In genomic region chr1:90946630-90947029, GRCh38 we compare ENCODE assay signal across 1 cellular context.
TF ChIP-seq lines count a peak whose summit lies in the region.

No MANE protein-coding gene starts in this region.

TF ChIP-seq in GM12878, 131 proteins besides CTCF, POLR2A, EP300 and RAD21 (continued from another document):
- no peak for TF ChIP-seq ZNF24 (IDR thresholded peaks at IDR 0.05)
- TF ChIP-seq, protein P1, sequence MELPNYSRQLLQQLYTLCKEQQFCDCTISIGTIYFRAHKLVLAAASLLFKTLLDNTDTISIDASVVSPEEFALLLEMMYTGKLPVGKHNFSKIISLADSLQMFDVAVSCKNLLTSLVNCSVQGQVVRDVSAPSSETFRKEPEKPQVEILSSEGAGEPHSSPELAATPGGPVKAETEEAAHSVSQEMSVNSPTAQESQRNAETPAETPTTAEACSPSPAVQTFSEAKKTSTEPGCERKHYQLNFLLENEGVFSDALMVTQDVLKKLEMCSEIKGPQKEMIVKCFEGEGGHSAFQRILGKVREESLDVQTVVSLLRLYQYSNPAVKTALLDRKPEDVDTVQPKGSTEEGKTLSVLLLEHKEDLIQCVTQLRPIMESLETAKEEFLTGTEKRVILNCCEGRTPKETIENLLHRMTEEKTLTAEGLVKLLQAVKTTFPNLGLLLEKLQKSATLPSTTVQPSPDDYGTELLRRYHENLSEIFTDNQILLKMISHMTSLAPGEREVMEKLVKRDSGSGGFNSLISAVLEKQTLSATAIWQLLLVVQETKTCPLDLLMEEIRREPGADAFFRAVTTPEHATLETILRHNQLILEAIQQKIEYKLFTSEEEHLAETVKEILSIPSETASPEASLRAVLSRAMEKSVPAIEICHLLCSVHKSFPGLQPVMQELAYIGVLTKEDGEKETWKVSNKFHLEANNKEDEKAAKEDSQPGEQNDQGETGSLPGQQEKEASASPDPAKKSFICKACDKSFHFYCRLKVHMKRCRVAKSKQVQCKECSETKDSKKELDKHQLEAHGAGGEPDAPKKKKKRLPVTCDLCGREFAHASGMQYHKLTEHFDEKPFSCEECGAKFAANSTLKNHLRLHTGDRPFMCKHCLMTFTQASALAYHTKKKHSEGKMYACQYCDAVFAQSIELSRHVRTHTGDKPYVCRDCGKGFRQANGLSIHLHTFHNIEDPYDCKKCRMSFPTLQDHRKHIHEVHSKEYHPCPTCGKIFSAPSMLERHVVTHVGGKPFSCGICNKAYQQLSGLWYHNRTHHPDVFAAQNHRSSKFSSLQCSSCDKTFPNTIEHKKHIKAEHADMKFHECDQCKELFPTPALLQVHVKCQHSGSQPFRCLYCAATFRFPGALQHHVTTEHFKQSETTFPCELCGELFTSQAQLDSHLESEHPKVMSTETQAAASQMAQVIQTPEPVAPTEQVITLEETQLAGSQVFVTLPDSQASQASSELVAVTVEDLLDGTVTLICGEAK (IDR thresholded peaks at IDR 0.05; ENCODE audit: borderline replicate concordance): no peak
